In genomic region chr11:117781650-117782049, GRCh38 we compare ENCODE assay signal across 21 cellular contexts. TPM values are rescaled to one million over a fixed set of nuclear protein-coding genes. Genes with fewer than 3 reads are reported as not detected.
DNase-seq lines count a peak whose midpoint lies in the region; ATAC-seq and TF ChIP-seq lines count a peak whose summit lies in the region.
"Had no signal": no experiment of that assay in that cellular context is flagged by ENCODE, and none has a peak within 500 bp of the region (broad histone marks: within the 10 kb centered on the region; RNA-seq: fewer than 3 reads in every experiment).

No MANE protein-coding gene starts in this region.

- ATAC-seq in lower lobe of right lung (no peak), GM19463 (IDR thresholded peaks at IDR 0.05; ENCODE audit: unreplicated experiment) (no peak)
- ATAC-seq: CD8-positive, alpha-beta T cell; GM12878 had no signal

- DNase-seq in NCI-H1092 treated with DMSO at 0.1 percent for 48 hours (lab: John Stamatoyannopoulos, UW) = peak; percentile 67
- DNase-seq in NCI-H1092 (lab: John Stamatoyannopoulos, UW) = no peak
- peak; percentile 59 for DNase-seq in D341Med (ENCODE audit: low spot score)
- DNase-seq in NCI-H69 (lab: John Stamatoyannopoulos, UW) = peak; percentile 29
- peak; percentile 6 for DNase-seq in lower lobe of right lung
- DNase-seq in stimulated activated naive CD4-positive, alpha-beta T cell (lab: John Stamatoyannopoulos, UW) = no peak
- no peak for DNase-seq in globus pallidus (ENCODE audit: low spot score)
- DNase-seq: 8988T; C1 segment of cervical spinal cord; CD8-positive, alpha-beta T cell; GM23248; H9; Kasumi-1; NCI-H1436; NCI-H2029; NCI-H345; SJCRH30 had no signal

- TF ChIP-seq CTCF in lower lobe of right lung (IDR thresholded peaks at IDR 0.05) = no peak

- H3K36me3 ChIP-seq in lower lobe of right lung = no peaks in the 10 kb centered on the region
- H3K36me3 ChIP-seq: SJCRH30 had no signal

- H3K9me3 ChIP-seq in lower lobe of right lung = no peaks in the 10 kb centered on the region
- H3K9me3 ChIP-seq: SJCRH30 had no signal

- H3K4me3 ChIP-seq in lower lobe of right lung = no peak overlapping the region
- H3K4me3 ChIP-seq: GM12878, GM23248, SJCRH30 had no signal

- H3K4me1 ChIP-seq in lower lobe of right lung = no peaks in the 10 kb centered on the region
- H3K4me1 ChIP-seq: SJCRH30 had no signal

- intact Hi-C loops in lower lobe of right lung (cut with DNase I) = no loop called here

- no peak overlapping the region for H3K27ac ChIP-seq in lower lobe of right lung
- H3K27ac ChIP-seq: GM23248, SJCRH30 had no signal

- H3K27me3 ChIP-seq in lower lobe of right lung (ENCODE audit: low read depth) = peaks cover 5% of the 10 kb centered on the region
- H3K27me3 ChIP-seq: SJCRH30 had no signal

RNA-seq across cellular contexts. Expression of gene DSCAML1, which starts 15.4 kb away (rescaled TPM):
- 0.95 TPM for total RNA-seq in lower lobe of right lung
- total RNA-seq: GM23248, MCF 10A, OCI-LY7, SJCRH30 had no signal

RNA-seq across cellular contexts. Expression of gene FXYD2, which starts 42.9 kb away (rescaled TPM):
- 2.8 TPM for total RNA-seq in lower lobe of right lung
- total RNA-seq: GM23248, MCF 10A, OCI-LY7 had no signal

Comparison
In these comparisons a context has a peak if more than half of its experiments do, and no peak if none do; other contexts are left out.
1. DNase-seq: peak in NCI-H1092 treated with DMSO at 0.1 percent for 48 hours (single experiment), D341Med (single experiment), NCI-H69 (single experiment) and lower lobe of right lung (single experiment); none in NCI-H1092 (single experiment), stimulated activated naive CD4-positive, alpha-beta T cell (0 of 6) and globus pallidus (single experiment).